ENCODE assay signal across 21 cellular contexts in the genomic region with DNA sequence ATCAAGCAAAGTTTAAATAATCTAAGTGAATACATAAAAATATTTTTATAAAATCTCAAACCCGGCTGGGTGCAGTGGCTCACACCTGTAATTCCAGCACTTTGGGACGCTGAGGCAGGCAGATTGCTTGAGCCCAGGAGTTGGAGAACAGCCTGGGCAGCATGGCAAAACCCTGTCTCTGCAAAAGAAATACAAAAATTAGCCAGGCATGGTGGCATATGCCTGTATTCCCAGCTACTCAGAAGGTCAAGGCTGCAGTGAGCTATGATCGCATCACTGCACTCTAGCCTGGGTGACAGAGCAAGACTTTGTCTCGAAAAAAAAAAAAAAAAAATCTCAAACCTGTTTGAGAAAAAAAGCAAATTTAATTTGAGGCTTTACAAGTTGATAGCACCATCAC.
DNase-seq lines count a peak whose midpoint lies in the region; ATAC-seq and TF ChIP-seq lines count a peak whose summit lies in the region.
"Had no signal": no experiment of that assay in that cellular context is flagged by ENCODE, and none has a peak within 500 bp of the region (broad histone marks: within the 10 kb centered on the region; RNA-seq: fewer than 3 reads in every experiment).

No MANE protein-coding gene starts in this region.

- no peaks in the 10 kb centered on the region for H3K9me3 ChIP-seq in adrenal gland (replicated peaks in 1 of 3)
- H3K9me3 ChIP-seq in thyroid gland: no peaks in the 10 kb centered on the region
- H3K9me3 ChIP-seq: A549; BLaER1 treated with 17β-estradiol and CSF1 and Interleukin-3, amounts not matched to agents 10 nM and 100 nM; Caco-2 had no signal

- no peaks in the 10 kb centered on the region for H3K36me3 ChIP-seq in adrenal gland (replicated peaks in 1 of 2)
- H3K36me3 ChIP-seq in thyroid gland: no peaks in the 10 kb centered on the region
- H3K36me3 ChIP-seq: BLaER1 treated with 17β-estradiol and CSF1 and Interleukin-3, amounts not matched to agents 10 nM and 100 nM had no signal

- WGBS in adrenal gland, 4 donors: 48 to 62% (median 50%) methylated on average over 4 of the region's 4 CpGs
- WGBS in thyroid gland, 2 donors: 30 to 45% methylated on average over 4 of the region's 4 CpGs

- H3K4me1 ChIP-seq in adrenal gland (replicated peaks in 1 of 2) (peaks cover 0 to 7% of the 10 kb centered on the region in 2 donors), thyroid gland (peaks cover 0 to 4% of the 10 kb centered on the region in 2 donors)
- H3K4me1 ChIP-seq: Caco-2 had no signal

- no peak overlapping the region for H3K27ac ChIP-seq in adrenal gland
- no peak overlapping the region for H3K27ac ChIP-seq in thyroid gland
- H3K27ac ChIP-seq: 22Rv1; A549; BLaER1 treated with 17β-estradiol and CSF1 and Interleukin-3, amounts not matched to agents 10 nM and 100 nM; C4-2B had no signal

- no peak overlapping the region for H3K4me3 ChIP-seq in adrenal gland
- H3K4me3 ChIP-seq in thyroid gland (replicated peaks in 1 of 3): no peak overlapping the region
- H3K4me3 ChIP-seq: A549; BLaER1 treated with 17β-estradiol and CSF1 and Interleukin-3, amounts not matched to agents 10 nM and 100 nM; GM12878 had no signal

- peak; percentile 8 for DNase-seq in Caki2 (ENCODE audit: low read depth)
- peak in 5 of 7 donors; percentile 32 to 56 (median 43) for DNase-seq in adrenal gland
- peak; percentile 59 to 60 for DNase-seq in thyroid gland
- DNase-seq: AML-193; Caco-2; CD4-positive, alpha-beta T cell; CD8-positive, alpha-beta T cell; DMS 273 treated with DMSO at 0.1 percent for 48 hours; DMS153; DMS53; DMS79; DND-41; EL; GDM1 had no signal

- intact Hi-C loops in adrenal gland (cut with DNase I): no loop called here
- intact Hi-C loops in thyroid gland (cut with DNase I): no loop called here

- ATAC-seq in GM19395 (IDR thresholded peaks at IDR 0.05; ENCODE audit: unreplicated experiment): no peak
- ATAC-seq in HG02678 (IDR thresholded peaks at IDR 0.05; ENCODE audit: unreplicated experiment): no peak
- ATAC-seq: A549; CD8-positive, alpha-beta T cell; GM12878 had no signal

- TF ChIP-seq CTCF in adrenal gland (IDR thresholded peaks at IDR 0.05) (no peak), thyroid gland (IDR thresholded peaks at IDR 0.05) (no peak)

- H3K27me3 ChIP-seq in adrenal gland (no peaks in the 10 kb centered on the region), thyroid gland (no peaks in the 10 kb centered on the region)

- TF ChIP-seq POLR2A in adrenal gland (IDR thresholded peaks at IDR 0.05): no peak
- TF ChIP-seq POLR2A in thyroid gland (IDR thresholded peaks at IDR 0.05): no peak

- in situ Hi-C loops in Caki2 (cut with HindIII; ENCODE audit: low pct_unique_long_range_greater_than_20kb, low sequenced_read_pairs): no loop called here

Comparison
In these comparisons a context has a peak if more than half of its experiments do, and no peak if none do; other contexts are left out.
1. DNase-seq: peak in every context shown above with its lines; median percentile 60 in thyroid gland; 43 in adrenal gland; 8 in Caki2.